Comparison of ENCODE assay signal across 24 cellular contexts in genomic region chr12:98601924-98602323, GRCh38.
"Had no signal": no experiment of that assay in that cellular context is flagged by ENCODE, and none has a peak within 500 bp of the region (broad histone marks: within the 10 kb centered on the region; RNA-seq: fewer than 3 reads in every experiment).

No MANE protein-coding gene starts in this region.

- FAIRE-seq: endothelial cell of umbilical vein, kidney had no signal

- H3K27ac ChIP-seq: hepatocyte, left ventricle myocardium inferior, lower lobe of right lung, parathyroid adenoma, prostate gland, right lobe of liver, spleen, testis, tibial nerve had no signal

- H3K9me3 Mint-ChIP-seq: effector memory CD8-positive, alpha-beta T cell; memory B cell; mesothelial cell of epicardium; nephron; stimulated activated memory B cell treated with anti-CD40 and anti-IgM and Interleukin-4, amounts not matched to agents 10 μg/mL and 1 μg/mL and 100 μg/mL, for 72 hours; stimulated activated naive CD8-positive, alpha-beta T cell treated with anti-CD3 and anti-CD28 coated beads, Interleukin-15, amount 100 ng/mL, for 72 hours had no signal

- H2AFZ ChIP-seq: hepatocyte, parathyroid adenoma had no signal

- H3K9me3 ChIP-seq: left ventricle myocardium inferior, lower lobe of right lung, prostate gland, right lobe of liver, spleen, testis, tibial nerve had no signal

- H3K27ac Mint-ChIP-seq: effector memory CD8-positive, alpha-beta T cell; stimulated activated memory B cell treated with anti-CD40 and anti-IgM and Interleukin-4, amounts not matched to agents 10 μg/mL and 1 μg/mL and 100 μg/mL, for 72 hours; stimulated activated naive CD8-positive, alpha-beta T cell treated with anti-CD3 and anti-CD28 coated beads, Interleukin-15, amount 100 ng/mL, for 72 hours had no signal

- ATAC-seq: effector memory CD8-positive, alpha-beta T cell; left cardiac atrium; lower lobe of right lung; right lobe of liver; stimulated activated memory B cell treated with anti-CD40 and anti-IgM and Interleukin-4, amounts not matched to agents 10 μg/mL and 1 μg/mL and 100 μg/mL, for 72 hours; stimulated activated naive CD8-positive, alpha-beta T cell treated with anti-CD3 and anti-CD28 coated beads, Interleukin-15, amount 100 ng/mL, for 72 hours had no signal

- H3K4me2 ChIP-seq: hepatocyte had no signal

- H3K27me3 ChIP-seq: hepatocyte, right lobe of liver, spleen, testis, tibial nerve had no signal

- H3K9ac ChIP-seq: parathyroid adenoma had no signal

- H3K4me3 ChIP-seq: hepatocyte, left ventricle myocardium inferior, lower lobe of right lung, prostate gland, right lobe of liver, spleen, testis, tibial nerve had no signal

- H3K27me3 Mint-ChIP-seq: effector memory CD8-positive, alpha-beta T cell; memory B cell; stimulated activated memory B cell treated with anti-CD40 and anti-IgM and Interleukin-4, amounts not matched to agents 10 μg/mL and 1 μg/mL and 100 μg/mL, for 72 hours; stimulated activated naive CD8-positive, alpha-beta T cell treated with anti-CD3 and anti-CD28 coated beads, Interleukin-15, amount 100 ng/mL, for 72 hours had no signal

- H3K4me3 Mint-ChIP-seq: effector memory CD8-positive, alpha-beta T cell; memory B cell; mesothelial cell of epicardium; nephron; stimulated activated memory B cell treated with anti-CD40 and anti-IgM and Interleukin-4, amounts not matched to agents 10 μg/mL and 1 μg/mL and 100 μg/mL, for 72 hours; stimulated activated naive CD8-positive, alpha-beta T cell treated with anti-CD3 and anti-CD28 coated beads, Interleukin-15, amount 100 ng/mL, for 72 hours had no signal

- DNase-seq: effector memory CD8-positive, alpha-beta T cell; erythroblast; foreskin melanocyte; head of caudate nucleus; kidney; left cardiac atrium; left ventricle myocardium inferior; lower lobe of right lung; right lobe of liver; spleen; stimulated activated CD4-positive, alpha-beta T cell treated with anti-CD3 and anti-CD28 coated beads, Interleukin-15, amount 100 ng/mL, for 24 hours; stimulated activated CD4-positive, alpha-beta T cell treated with anti-CD3 and anti-CD28 coated beads, Interleukin-1b, Interleukin-23, amount 100 ng/mL, for 48 hours; stimulated activated CD4-positive, alpha-beta T cell treated with anti-CD3 and anti-CD28 coated beads, Interleukin-4, amount 100 ng/mL, for 24 hours; stimulated activated naive CD8-positive, alpha-beta T cell treated with anti-CD3 and anti-CD28 coated beads, Interleukin-15, amount 100 ng/mL, for 72 hours; testis had no signal

- H3K4me1 Mint-ChIP-seq: memory B cell, mesothelial cell of epicardium, nephron had no signal

- H3K4me1 ChIP-seq: lower lobe of right lung, prostate gland, right lobe of liver, testis had no signal
